In the genomic region with DNA sequence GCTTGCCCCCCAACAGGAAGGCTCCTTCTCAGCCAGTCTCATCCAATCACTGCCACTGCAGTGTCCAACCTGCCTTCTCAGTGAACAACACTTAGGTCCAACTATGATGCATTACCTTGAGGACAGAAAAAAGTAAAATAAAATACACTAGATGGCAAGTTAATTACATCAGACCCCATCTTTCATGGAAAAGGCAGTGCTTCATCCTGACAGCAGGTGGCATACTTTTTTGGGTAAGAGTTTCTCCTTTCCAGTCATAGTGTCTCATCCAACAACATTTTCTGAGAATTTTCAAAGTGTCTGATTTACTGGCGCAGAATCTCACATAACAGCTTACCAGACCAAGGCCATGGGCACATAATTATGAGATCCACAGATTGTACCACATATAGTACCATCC, we compare ENCODE assay signal across 13 cellular contexts.
A peak's percentile ranks its signal among the peaks of the same experiment; 100 is the strongest.
DNase-seq lines count a peak whose midpoint lies in the region; ATAC-seq, FAIRE-seq and TF ChIP-seq lines count a peak whose summit lies in the region.
"Had no signal": no experiment of that assay in that cellular context is flagged by ENCODE, and none has a peak within 500 bp of the region (broad histone marks: within the 10 kb centered on the region; RNA-seq: fewer than 3 reads in every experiment).

No MANE protein-coding gene starts in this region.

- no peak overlapping the region for H3K4me3 Mint-ChIP-seq in MCF 10A (ENCODE audit: unreplicated experiment)
- H3K4me3 Mint-ChIP-seq: CD4-positive, alpha-beta T cell had no signal

- TF ChIP-seq CTCF in MCF 10A (IDR thresholded peaks at IDR 0.05; ENCODE audit: unreplicated experiment): no peak
- no peak for TF ChIP-seq CTCF in breast epithelium (IDR thresholded peaks at IDR 0.05)
- peak; percentile 61 for TF ChIP-seq CTCF in fibroblast of mammary gland (conservative IDR thresholded peaks at IDR 0.05; ENCODE audit: control insufficient read depth, insufficient read depth, low read depth, low read length)

- POLR2A ChIA-PET in MCF 10A (lab: Yijun Ruan, JAX): no interaction called here

- H3K36me3 Mint-ChIP-seq in MCF 10A (ENCODE audit: insufficient read depth, unreplicated experiment): no peaks in the 10 kb centered on the region

- FAIRE-seq in urothelium cell line (lab: Jason Lieb, UNC): no peak
- FAIRE-seq: islet of Langerhans had no signal

- no peak for TF ChIP-seq POLR2A in breast epithelium (IDR thresholded peaks at IDR 0.05)

- H3K4me1 ChIP-seq in breast epithelium: no peaks in the 10 kb centered on the region
- H3K4me1 ChIP-seq: sigmoid colon had no signal

- H3K27me3 Mint-ChIP-seq in MCF 10A (ENCODE audit: insufficient read depth, unreplicated experiment): no peaks in the 10 kb centered on the region
- H3K27me3 Mint-ChIP-seq: CD4-positive, alpha-beta T cell had no signal

- no peak for ATAC-seq in GM18868 (IDR thresholded peaks at IDR 0.05; ENCODE audit: unreplicated experiment)

- no peaks in the 10 kb centered on the region for H3K27me3 ChIP-seq in breast epithelium
- H3K27me3 ChIP-seq: sigmoid colon had no signal

- no peaks in the 10 kb centered on the region for H3K9me3 ChIP-seq in breast epithelium
- H3K9me3 ChIP-seq: sigmoid colon had no signal

- DNase-seq in MCF 10A (ENCODE audit: unreplicated experiment) (peak; percentile 18), breast epithelium (ENCODE audit: low spot score in 2 of 2) (no peak), OCI-M1 (lab: John Stamatoyannopoulos, UW) (peak; percentile 57), fibroblast of mammary gland (ENCODE audit: low read depth) (peak; percentile 38), urothelium cell line (ENCODE audit: low spot score) (peak; percentile 18), caudate nucleus (lab: John Stamatoyannopoulos, UW) (no peak)
- DNase-seq in activated CD4-positive, alpha-beta T cell treated with anti-CD3 and anti-CD28 coated beads for 1 hour: no peak
- DNase-seq: activated CD4-positive, alpha-beta T cell treated with anti-CD3 and anti-CD28 coated beads for 4 hours; CD4-positive, alpha-beta T cell; NCI-H345; sigmoid colon had no signal

- H3K4me1 Mint-ChIP-seq in MCF 10A (ENCODE audit: insufficient read depth, unreplicated experiment): no peaks in the 10 kb centered on the region

- no peak overlapping the region for H3K4me3 ChIP-seq in breast epithelium
- H3K4me3 ChIP-seq in fibroblast of mammary gland (ENCODE audit: control insufficient read depth, low read depth, low read length): no peak overlapping the region
- H3K4me3 ChIP-seq: sigmoid colon had no signal

- intact Hi-C loops in MCF 10A (cut with micrococcal nuclease) (no loop called here), breast epithelium (cut with DNase I; ENCODE audit: low total_unique reads) (no loop called here)

- CTCF ChIA-PET in MCF 10A (lab: Yijun Ruan, JAX): interaction anchor here (0.7 to 1.1 kb wide), 2 partner anchors 124 to 596 kb away, joined by 3 read pairs; no protein-coding TSS in a partner anchor

- peaks cover 7% of the 10 kb centered on the region for H3K9me3 Mint-ChIP-seq in MCF 10A (ENCODE audit: unreplicated experiment)

- H3K36me3 ChIP-seq in breast epithelium: no peaks in the 10 kb centered on the region
- H3K36me3 ChIP-seq: sigmoid colon had no signal

- H3K27ac ChIP-seq in breast epithelium (no peak overlapping the region), caudate nucleus (ENCODE audit: low read depth, low read length) (no peak overlapping the region)
- H3K27ac ChIP-seq: sigmoid colon had no signal

- no TSS peak for BruUV-seq in MCF 10A (replicated peaks; lab: Mats Ljungman, UMichigan)

- H3K27ac Mint-ChIP-seq in MCF 10A (ENCODE audit: low read depth, unreplicated experiment): no peak overlapping the region
- H3K27ac Mint-ChIP-seq: CD4-positive, alpha-beta T cell had no signal

Comparison
In these comparisons a context has a peak if more than half of its experiments do, and no peak if none do; other contexts are left out.
1. DNase-seq: peak in MCF 10A (single experiment), OCI-M1 (single experiment), fibroblast of mammary gland (single experiment) and urothelium cell line (single experiment); none in breast epithelium (0 of 2), activated CD4-positive, alpha-beta T cell treated with anti-CD3 and anti-CD28 coated beads for 1 hour (single experiment) and caudate nucleus (0 of 61).